Comparison of ENCODE assay signal across 24 cellular contexts in the genomic region with DNA sequence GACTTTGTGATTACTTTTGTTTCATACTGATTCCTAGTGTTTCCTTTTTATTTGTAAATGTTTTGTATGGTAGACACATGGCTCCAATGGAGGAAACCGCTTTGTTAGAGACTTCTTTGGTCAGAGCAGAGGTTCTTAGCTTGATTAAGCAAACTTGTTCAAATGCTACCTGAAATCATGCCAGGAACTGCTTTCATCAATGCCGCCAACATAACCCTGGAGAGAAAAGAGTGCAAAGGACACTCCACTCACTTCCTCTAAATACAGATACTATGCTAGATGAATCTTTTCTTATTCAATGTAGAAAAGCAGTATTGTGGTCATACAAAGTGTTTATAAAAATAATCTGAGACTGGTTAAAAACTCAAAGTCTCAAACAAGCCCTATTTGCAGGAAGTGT. TPM values are rescaled to one million over a fixed set of nuclear protein-coding genes. Genes with fewer than 3 reads are reported as not detected.
DNase-seq lines count a peak whose midpoint lies in the region; ATAC-seq, FAIRE-seq and TF ChIP-seq lines count a peak whose summit lies in the region.
"Had no signal": no experiment of that assay in that cellular context is flagged by ENCODE, and none has a peak within 500 bp of the region (broad histone marks: within the 10 kb centered on the region; RNA-seq: fewer than 3 reads in every experiment).

No MANE protein-coding gene starts in this region.

- H3K9ac ChIP-seq in colonic mucosa (ENCODE audit: low read depth in 2 of 2, low read length in 2 of 2): no peak overlapping the region
- H3K9ac ChIP-seq in HepG2 (ENCODE audit: insufficient read depth, low read depth, low read length): no peak overlapping the region

- ATAC-seq in HepG2 (peak; percentile 48; the same call in 2 of the 3 replicates), HG02623 (IDR thresholded peaks at IDR 0.05; ENCODE audit: unreplicated experiment) (no peak), HG02852 (IDR thresholded peaks at IDR 0.05; ENCODE audit: unreplicated experiment) (no peak), GM19397 (IDR thresholded peaks at IDR 0.05; ENCODE audit: unreplicated experiment) (no peak)
- ATAC-seq: GM12878, GM23338 had no signal

- TF ChIP-seq POLR2A in HepG2 (IDR thresholded peaks at IDR 0.05; ENCODE audit: insufficient read depth in 1 of 2, low read depth in 2 of 2, low read length in 2 of 2): no peak

- H3K27ac ChIP-seq in colonic mucosa (no peak overlapping the region), HepG2 (ENCODE audit: extremely low read length, insufficient read depth, low read length) (no peak overlapping the region)

- H3K4me3 ChIP-seq in colonic mucosa (no peak overlapping the region), HepG2 (replicated peaks in 1 of 3; ENCODE audit: insufficient read depth in 1 of 3, low read depth in 2 of 3, low read length in 3 of 3) (no peak overlapping the region)
- H3K4me3 ChIP-seq: GM12878, GM23338 had no signal

- TF ChIP-seq CTCF in colonic mucosa (IDR thresholded peaks at IDR 0.05) (no peak), HepG2 (CRISPR knock-in tag; IDR thresholded peaks at IDR 0.05) (no peak)

- no peak overlapping the region for H2AFZ ChIP-seq in HepG2 (ENCODE audit: low read length)
- H2AFZ ChIP-seq: GM23338 had no signal

- BruUV-seq in HepG2 (replicated peaks; lab: Mats Ljungman, UMichigan): no TSS peak

- H4K20me1 ChIP-seq in HepG2 (ENCODE audit: insufficient read depth, low read length): no peaks in the 10 kb centered on the region

- WGBS in HepG2 (ENCODE audit: low lambda C conversion rate): 13% methylated on average over 2 of the region's 2 CpGs

- no peaks in the 10 kb centered on the region for H3K4me1 ChIP-seq in colonic mucosa
- H3K4me1 ChIP-seq in HepG2 (ENCODE audit: insufficient read depth, low read length): 0 out of 2 replicates have a peak, but pooled peaks cover 9% of the 10 kb centered on the region

- no peak for FAIRE-seq in HepG2 (lab: Jason Lieb, UNC)
- FAIRE-seq: A204.1, GM12878, H54 had no signal

- no peak for TF ChIP-seq RAD21 in HepG2 (CRISPR knock-in tag; IDR thresholded peaks at IDR 0.05)

- no peaks in the 10 kb centered on the region for H3K27me3 ChIP-seq in colonic mucosa
- no peaks in the 10 kb centered on the region for H3K27me3 ChIP-seq in HepG2 (ENCODE audit: control insufficient read depth in 1 of 2, insufficient read depth in 2 of 2, low read length in 2 of 2)
- H3K27me3 ChIP-seq: BE2C had no signal

- in situ Hi-C loops in HepG2 (cut with HindIII; ENCODE audit: extremely low pct_ligation_motif_present, low pct_unique_long_range_greater_than_20kb): loop anchor here (10.0 kb wide), 1 partner anchor 100 kb away; the partner anchor contains the start of gene GABRB1

- DNase-seq in colonic mucosa (peak; percentile 23), HepG2 (ENCODE audit: low spot score) (peak; percentile 21), mucosa of gallbladder (ENCODE audit: low spot score) (peak; percentile 60)
- no peak for DNase-seq in NK-92 treated with Interleukin-12 subunit alpha and Interleukin-12 subunit beta, amount 100 ng/mL, for 24 hours (lab: John Stamatoyannopoulos, UW)
- DNase-seq: ACHN; BE2C; C1 segment of cervical spinal cord; CD4-positive, CD25-positive, alpha-beta regulatory T cell; CD8-positive, alpha-beta memory T cell; COR-L47; DMS 273 treated with DMSO at 0.1 percent for 48 hours; DMS53; DND-41; EL; HCEC 1CT had no signal

- no peak overlapping the region for H3K4me2 ChIP-seq in HepG2 (ENCODE audit: low read depth, low read length)
- H3K4me2 ChIP-seq: GM23338 had no signal

- H3K36me3 ChIP-seq in colonic mucosa: no peaks in the 10 kb centered on the region
- H3K36me3 ChIP-seq in HepG2 (replicated peaks in 1 of 2; ENCODE audit: control insufficient read depth in 1 of 2, insufficient read depth in 2 of 2, low read length in 2 of 2): no peaks in the 10 kb centered on the region
- H3K36me3 ChIP-seq: BE2C had no signal

- intact Hi-C loops in colonic mucosa (cut with DNase I): loop anchor here (10.0 kb wide), 2 partner anchors 100 to 190 kb away; partner anchors contain the start of gene GABRB1
- intact Hi-C loops in HepG2 (cut with micrococcal nuclease; ENCODE audit: unreplicated experiment): loop anchor here (5.0 kb wide), 1 partner anchor 448 kb away; no protein-coding TSS in a partner anchor

- H3K79me2 ChIP-seq in HepG2 (ENCODE audit: insufficient read depth, low read length): no peaks in the 10 kb centered on the region

- H3K9me3 ChIP-seq in colonic mucosa: no peaks in the 10 kb centered on the region
- no peaks in the 10 kb centered on the region for H3K9me3 ChIP-seq in HepG2 (ENCODE audit: low read length)
- H3K9me3 ChIP-seq: BE2C had no signal

- POLR2A ChIA-PET in HepG2 (lab: Yijun Ruan, JAX): no interaction called here

- CTCF ChIA-PET in HepG2 (lab: Yijun Ruan, JAX; ENCODE audit: low intra/inter-chr PET ratio, low total read pairs): no interaction called here

- no peak for TF ChIP-seq EP300 in HepG2 (IDR thresholded peaks at IDR 0.05; ENCODE audit: low read depth in 2 of 2, low read length in 2 of 2)
- TF ChIP-seq EP300 in HepG2 (CRISPR knock-in tag; IDR thresholded peaks at IDR 0.05; ENCODE audit: borderline replicate concordance): no peak

TF ChIP-seq in HepG2, 621 proteins besides CTCF, POLR2A, EP300 and RAD21:
- TF ChIP-seq TCF7 (IDR thresholded peaks at IDR 0.05; ENCODE audit: low read depth) (peak; percentile 35; the same call in 1 of the 2 replicates), TGIF2 (CRISPR knock-in tag; IDR thresholded peaks at IDR 0.05) (no peak)

RNA-seq across cellular contexts. Expression of gene COX7B2, which starts 25.7 kb away (rescaled TPM):
- total RNA-seq in colonic mucosa: not detected
- total RNA-seq in HepG2 (2016; rRNA removed; fragmentation: Illumina TruSeq; extraction: Trizol): not detected in 2 replicates
- not detected in 2 replicates for total RNA-seq in HepG2 (2016; cell fraction: cytosol; rRNA removed; fragmentation: Illumina TruSeq; extraction: Trizol; ENCODE audit: low read depth)
- not detected in 2 replicates for total RNA-seq in HepG2 (2016; cell fraction: insoluble cytoplasmic fraction; rRNA removed; fragmentation: Illumina TruSeq; extraction: Trizol)
- not detected in 2 replicates for total RNA-seq in HepG2 (2016; cell fraction: membrane; rRNA removed; fragmentation: Illumina TruSeq; extraction: Trizol)
- not detected in 2 replicates for total RNA-seq in HepG2 (2016; cell fraction: nucleus; rRNA removed; fragmentation: Illumina TruSeq; extraction: Trizol)
- polyA plus RNA-seq in HepG2 (2011; rRNA removed): not detected in 2 replicates
- polyA plus RNA-seq in HepG2 (2011; cell fraction: cytosol; rRNA removed): not detected in 2 replicates
- polyA plus RNA-seq in HepG2 (2011; cell fraction: nucleus; rRNA removed): not detected in 2 replicates
- polyA plus RNA-seq in HepG2 (2012): not detected in 2 replicates
- polyA plus RNA-seq in HepG2 (2016; cell fraction: cytosol; fragmentation: Illumina TruSeq; extraction: Trizol; ENCODE audit: low read depth): not detected in 2 replicates
- not detected in 2 replicates for polyA plus RNA-seq in HepG2 (2016; cell fraction: insoluble cytoplasmic fraction; fragmentation: Illumina TruSeq; extraction: Trizol; ENCODE audit: low read depth)
- not detected in 2 replicates for polyA plus RNA-seq in HepG2 (2016; cell fraction: membrane; fragmentation: Illumina TruSeq; extraction: Trizol; ENCODE audit: low read depth)
- not detected in 2 replicates for polyA plus RNA-seq in HepG2 (2016; cell fraction: nucleus; fragmentation: Illumina TruSeq; extraction: Trizol; ENCODE audit: insufficient read depth, low read depth)
- polyA minus RNA-seq in HepG2 (2011; rRNA and poly(A)+ RNA removed; ENCODE audit: low replicate concordance): not detected in 2 replicates
- polyA minus RNA-seq in HepG2 (2011; cell fraction: cytosol; rRNA and poly(A)+ RNA removed): not detected in 2 replicates
- polyA minus RNA-seq in HepG2 (2011; cell fraction: nucleus; rRNA and poly(A)+ RNA removed): not detected in 2 replicates
- not detected for total RNA-seq in mucosa of gallbladder
- total RNA-seq: CD4-positive, CD25-positive, alpha-beta regulatory T cell; CD8-positive, alpha-beta memory T cell; G401; GM12878; GM23338; HT-29 had no signal
- polyA plus RNA-seq: CD4-positive, CD25-positive, alpha-beta regulatory T cell; CD8-positive, alpha-beta memory T cell; GM12878; GM23338 had no signal

RNA-seq across cellular contexts. Expression of gene GABRA4, which starts 58.6 kb away (rescaled TPM):
- total RNA-seq in colonic mucosa (under 1 TPM in 1 of 2 donors, not detected in 1; 0.08 TPM), HepG2 (2016; rRNA removed; fragmentation: Illumina TruSeq; extraction: Trizol) (not detected in 2 replicates), mucosa of gallbladder (1.2 TPM)
- not detected in 2 replicates for total RNA-seq in HepG2 (2016; cell fraction: cytosol; rRNA removed; fragmentation: Illumina TruSeq; extraction: Trizol; ENCODE audit: low read depth)
- not detected in 2 replicates for total RNA-seq in HepG2 (2016; cell fraction: insoluble cytoplasmic fraction; rRNA removed; fragmentation: Illumina TruSeq; extraction: Trizol)
- total RNA-seq in HepG2 (2016; cell fraction: membrane; rRNA removed; fragmentation: Illumina TruSeq; extraction: Trizol): not detected in 2 replicates
- not detected in 2 replicates for total RNA-seq in HepG2 (2016; cell fraction: nucleus; rRNA removed; fragmentation: Illumina TruSeq; extraction: Trizol)
- not detected in 2 replicates for polyA plus RNA-seq in HepG2 (2011; rRNA removed)
- polyA plus RNA-seq in HepG2 (2011; cell fraction: cytosol; rRNA removed): not detected in 2 replicates
- polyA plus RNA-seq in HepG2 (2011; cell fraction: nucleus; rRNA removed): not detected in 2 replicates
- not detected in 2 replicates for polyA plus RNA-seq in HepG2 (2012)
- polyA plus RNA-seq in HepG2 (2016; cell fraction: cytosol; fragmentation: Illumina TruSeq; extraction: Trizol; ENCODE audit: low read depth): not detected in 2 replicates
- polyA plus RNA-seq in HepG2 (2016; cell fraction: insoluble cytoplasmic fraction; fragmentation: Illumina TruSeq; extraction: Trizol; ENCODE audit: low read depth): not detected in 2 replicates
- polyA plus RNA-seq in HepG2 (2016; cell fraction: membrane; fragmentation: Illumina TruSeq; extraction: Trizol; ENCODE audit: low read depth): not detected in 2 replicates
- polyA plus RNA-seq in HepG2 (2016; cell fraction: nucleus; fragmentation: Illumina TruSeq; extraction: Trizol; ENCODE audit: insufficient read depth, low read depth): not detected in 2 replicates
- not detected in 2 replicates for polyA minus RNA-seq in HepG2 (2011; rRNA and poly(A)+ RNA removed; ENCODE audit: low replicate concordance)
- not detected in 2 replicates for polyA minus RNA-seq in HepG2 (2011; cell fraction: cytosol; rRNA and poly(A)+ RNA removed)
- polyA minus RNA-seq in HepG2 (2011; cell fraction: nucleus; rRNA and poly(A)+ RNA removed): not detected in 2 replicates
- total RNA-seq: CD4-positive, CD25-positive, alpha-beta regulatory T cell; CD8-positive, alpha-beta memory T cell; G401; HT-29 had no signal
- polyA plus RNA-seq: CD4-positive, CD25-positive, alpha-beta regulatory T cell; CD8-positive, alpha-beta memory T cell had no signal
